8 cellular contexts compared by ENCODE assay signal in the genomic region with DNA sequence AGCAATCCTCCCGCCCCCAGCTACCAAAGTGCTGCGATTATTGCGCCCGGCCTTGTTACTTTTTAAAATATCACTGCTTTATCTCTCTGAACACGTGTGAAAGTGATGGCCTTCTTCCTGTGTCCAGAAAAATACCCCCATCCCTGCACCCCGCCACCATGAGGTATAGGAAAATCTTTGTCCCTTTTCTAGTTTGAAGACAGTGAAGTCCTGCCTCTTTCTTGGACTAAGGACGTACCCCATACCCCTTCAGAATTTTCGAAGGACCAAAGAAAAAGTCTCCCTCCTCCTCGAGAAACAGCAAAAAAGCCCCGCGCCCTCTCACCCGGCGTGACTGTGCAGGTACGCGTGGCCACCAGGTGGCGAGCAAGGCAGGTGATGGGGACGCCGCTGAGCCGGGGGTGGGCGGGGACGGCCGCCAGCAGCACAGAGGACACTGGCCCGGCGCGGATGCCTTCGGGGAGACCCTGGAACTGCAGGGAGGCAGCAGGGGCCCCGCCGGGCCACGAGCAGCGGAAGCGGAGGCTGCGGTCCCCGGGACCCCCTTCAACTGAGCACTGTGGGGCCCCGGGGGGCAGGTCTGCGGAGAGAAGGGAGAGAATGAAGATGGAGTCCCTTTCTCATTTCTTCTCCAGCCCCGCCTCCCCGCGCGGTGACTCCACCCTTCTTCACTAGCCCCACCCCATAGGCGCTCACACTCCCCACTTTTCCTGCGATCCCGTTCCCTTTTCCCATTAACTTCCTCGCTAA. TPM values are rescaled to one million over a fixed set of nuclear protein-coding genes. Genes with fewer than 3 reads are reported as not detected.
DNase-seq lines count a peak whose midpoint lies in the region; ATAC-seq, FAIRE-seq and TF ChIP-seq lines count a peak whose summit lies in the region.

No MANE protein-coding gene starts in this region.

- no peaks in the 10 kb centered on the region for H3K27me3 ChIP-seq in colonic mucosa

- H3K9me3 ChIP-seq in colonic mucosa, result no peaks in the 10 kb centered on the region

- H3K36me3 ChIP-seq in colonic mucosa, result no peaks in the 10 kb centered on the region

- peaks cover 4% of the 10 kb centered on the region for H3K4me1 ChIP-seq in colonic mucosa

- DNase-seq in GM12892 (ENCODE audit: insufficient read length) (peak; percentile 92), NCI-H2227 (lab: John Stamatoyannopoulos, UW; ENCODE audit: unreplicated experiment) (peak; percentile 83), colonic mucosa (peak; percentile 91), left kidney (ENCODE audit: low read depth, low spot score) (peak; percentile 95)
- peak; percentile 86 for DNase-seq in activated CD4-positive, alpha-beta T cell treated with anti-CD3 and anti-CD28 coated beads for 4 hours
- DNase-seq in stimulated activated CD4-positive, alpha-beta T cell treated with anti-CD3 and anti-CD28 coated beads, Interleukin-1b, Interleukin-23, amount 100 ng/mL, for 4 hours (ENCODE audit: low read depth in 2 of 2), result peak; percentile 80 to 85

- ATAC-seq in HG02759 (IDR thresholded peaks at IDR 0.05; ENCODE audit: unreplicated experiment), result peak; percentile 63
- no peak for ATAC-seq in HG02884 (IDR thresholded peaks at IDR 0.05; ENCODE audit: unreplicated experiment)

- H3K9ac ChIP-seq in colonic mucosa (ENCODE audit: low read depth in 2 of 2, low read length in 2 of 2), result peak overlapping the region; percentile 54 to 55

- no peak for TF ChIP-seq POLR2A in GM12892 (IDR thresholded peaks at IDR 0.05; ENCODE audit: low read depth, low read length)

- peak overlapping the region; percentile 73 for H3K27ac ChIP-seq in colonic mucosa

- TF ChIP-seq CTCF in colonic mucosa (IDR thresholded peaks at IDR 0.05), result peak; percentile 87

- peak; percentile 89 for FAIRE-seq in GM12892 (lab: Jason Lieb, UNC)

- H3K4me3 ChIP-seq in colonic mucosa, result peak overlapping the region; percentile 75

- intact Hi-C loops in colonic mucosa (cut with DNase I), result loop anchor here (1.0 to 5.0 kb wide), 2 partner anchors 69 to 100 kb away; no protein-coding TSS in a partner anchor

RNA-seq across cellular contexts. Expression of a gene that starts 3.2 kb away (rescaled TPM):
- 0.28 TPM for polyA plus RNA-seq in GM12892 (2012; ENCODE audit: missing spikeins)
- total RNA-seq in colonic mucosa, result 1 to 10 TPM; 1.1 to 2.1 TPM

RNA-seq across cellular contexts. Expression of a gene that starts 27.3 kb away (rescaled TPM):
- polyA plus RNA-seq in GM12892 (2012; ENCODE audit: missing spikeins), result not detected
- under 1 TPM; 0.12 to 0.16 TPM for total RNA-seq in colonic mucosa

RNA-seq across cellular contexts. Expression of a gene that starts 27.4 kb away (rescaled TPM):
- 65.3 TPM for polyA plus RNA-seq in GM12892 (2012; ENCODE audit: missing spikeins)
- 100 to 1,000 TPM; 141 to 217 TPM for total RNA-seq in colonic mucosa

RNA-seq across cellular contexts. Expression of a gene that starts 30.1 kb away (rescaled TPM):
- 0.59 TPM for polyA plus RNA-seq in GM12892 (2012; ENCODE audit: missing spikeins)
- total RNA-seq in colonic mucosa, result 1 to 10 TPM in 1 of 2 donors, not detected in 1; 2.9 TPM

RNA-seq across cellular contexts. Expression of a gene that starts 33.7 kb away (rescaled TPM):
- polyA plus RNA-seq in GM12892 (2012; ENCODE audit: missing spikeins), result 8.2 TPM
- 1 to 10 TPM; 2.3 to 2.7 TPM for total RNA-seq in colonic mucosa
